Comparison of ENCODE assay signal across 8 cellular contexts in genomic region chr4:123506311-123506685, GRCh38.
DNase-seq lines count a peak whose midpoint lies in the region; ATAC-seq and TF ChIP-seq lines count a peak whose summit lies in the region.

No MANE protein-coding gene starts in this region.

- H3K36me3 ChIP-seq in CD8-positive, alpha-beta memory T cell (ENCODE audit: insufficient read depth, low read length), result no peaks in the 10 kb centered on the region

- H3K36me3 Mint-ChIP-seq in CD8-positive, alpha-beta memory T cell, result no peaks in the 10 kb centered on the region
- H3K36me3 Mint-ChIP-seq in T-cell, result no peaks in the 10 kb centered on the region
- H3K36me3 Mint-ChIP-seq in osteocyte (ENCODE audit: unreplicated experiment), result peaks cover 2% of the 10 kb centered on the region

- H3K4me1 ChIP-seq in CD8-positive, alpha-beta memory T cell (ENCODE audit: insufficient read depth, low read length), result no peaks in the 10 kb centered on the region

- H3K9me3 Mint-ChIP-seq in CD8-positive, alpha-beta memory T cell, result peaks cover 0 to 3% (median 0%) of the 10 kb centered on the region in 5 donors
- H3K9me3 Mint-ChIP-seq in T-cell, result no peaks in the 10 kb centered on the region
- H3K9me3 Mint-ChIP-seq in osteocyte (ENCODE audit: unreplicated experiment), result no peaks in the 10 kb centered on the region

- no peak for DNase-seq in CD8-positive, alpha-beta memory T cell
- DNase-seq in T-cell (no peak), fibroblast of villous mesenchyme (ENCODE audit: low read depth) (no peak), osteocyte (ENCODE audit: extremely low spot score, unreplicated experiment) (no peak), GM03348 (ENCODE audit: low spot score) (no peak), DMS79 (lab: John Stamatoyannopoulos, UW) (no peak)

- ATAC-seq in T-cell (replicated peaks in 1 of 4) (no peak), GM18519 (IDR thresholded peaks at IDR 0.05; ENCODE audit: low FRiP score, unreplicated experiment) (no peak), GM21737 (IDR thresholded peaks at IDR 0.05; ENCODE audit: unreplicated experiment) (no peak)

- H3K4me3 Mint-ChIP-seq in CD8-positive, alpha-beta memory T cell, result peak overlapping the region; percentile 37 to 94 (median 45)
- H3K4me3 Mint-ChIP-seq in T-cell (peak overlapping the region in 2 of 3 donors; percentile 65 to 78), osteocyte (ENCODE audit: unreplicated experiment) (peak overlapping the region; percentile 92)

- H3K27ac ChIP-seq in CD8-positive, alpha-beta memory T cell (ENCODE audit: low read depth, low read length), result no peak overlapping the region

- no peak for TF ChIP-seq CTCF in fibroblast of villous mesenchyme (IDR thresholded peaks at IDR 0.05; ENCODE audit: insufficient read depth, low read depth, low read length)
- no peak for TF ChIP-seq CTCF in osteocyte (IDR thresholded peaks at IDR 0.05)

- H3K4me3 ChIP-seq in CD8-positive, alpha-beta memory T cell (ENCODE audit: low read length), result no peak overlapping the region
- H3K4me3 ChIP-seq in fibroblast of villous mesenchyme (ENCODE audit: low read depth, low read length), result peak overlapping the region; percentile 59

- peaks cover 11 to 19% (median 16%) of the 10 kb centered on the region in 3 donors for H3K4me1 Mint-ChIP-seq in CD8-positive, alpha-beta memory T cell
- H3K4me1 Mint-ChIP-seq in T-cell (peaks cover 13 to 16% (median 15%) of the 10 kb centered on the region in 3 donors), osteocyte (ENCODE audit: unreplicated experiment) (peaks cover 20% of the 10 kb centered on the region)

- no peaks in the 10 kb centered on the region for H3K27me3 ChIP-seq in CD8-positive, alpha-beta memory T cell (ENCODE audit: insufficient read depth, low read length, poor library complexity, severe bottlenecking)

- H3K9me3 ChIP-seq in CD8-positive, alpha-beta memory T cell (ENCODE audit: low read length), result no peaks in the 10 kb centered on the region

- CTCF ChIA-PET in CD8-positive, alpha-beta memory T cell (lab: Charles Lee), result no interaction called here
- CTCF ChIA-PET in T-cell (lab: Charles Lee), result no interaction called here

- peaks cover 21 to 24% of the 10 kb centered on the region in 2 donors for H3K27me3 Mint-ChIP-seq in CD8-positive, alpha-beta memory T cell
- H3K27me3 Mint-ChIP-seq in T-cell (peaks cover 20 to 34% of the 10 kb centered on the region in 2 donors), osteocyte (ENCODE audit: unreplicated experiment) (no peaks in the 10 kb centered on the region)

- no peak overlapping the region for H3K27ac Mint-ChIP-seq in CD8-positive, alpha-beta memory T cell
- no peak overlapping the region for H3K27ac Mint-ChIP-seq in T-cell
- peak overlapping the region; percentile 96 for H3K27ac Mint-ChIP-seq in osteocyte (ENCODE audit: unreplicated experiment)

- POLR2A ChIA-PET in CD8-positive, alpha-beta memory T cell (lab: Charles Lee), result no interaction called here
- POLR2A ChIA-PET in T-cell (lab: Charles Lee), result no interaction called here
